In the genomic region with DNA sequence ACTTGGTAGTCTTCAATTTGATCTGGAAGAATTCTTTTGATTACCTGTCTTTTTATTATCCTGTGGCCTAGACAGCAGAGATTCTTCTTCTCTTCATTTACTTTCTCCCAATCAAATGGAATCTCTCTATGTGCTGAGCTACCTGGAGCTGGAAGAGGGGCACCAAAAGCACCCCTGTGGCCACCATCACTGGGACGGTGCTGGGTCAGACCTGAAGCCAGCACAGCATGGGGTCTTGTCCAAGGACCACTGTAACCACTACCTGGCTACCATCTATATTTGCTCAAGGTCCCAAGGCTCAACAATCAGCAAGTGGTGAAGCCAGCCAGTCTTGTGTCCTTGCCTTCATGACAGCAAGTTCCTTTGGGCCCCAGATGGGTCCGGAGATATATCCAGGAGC, we compare ENCODE assay signal across 27 cellular contexts.
"Had no signal": no experiment of that assay in that cellular context is flagged by ENCODE, and none has a peak within 500 bp of the region (broad histone marks: within the 10 kb centered on the region; RNA-seq: fewer than 3 reads in every experiment).

No MANE protein-coding gene starts in this region.

- H3K27me3 Mint-ChIP-seq: stimulated activated naive B cell treated with anti-CD40 and anti-IgM and Interleukin-4, amounts not matched to agents 10 μg/mL and 1 μg/mL and 100 μg/mL, for 72 hours; stimulated activated naive CD8-positive, alpha-beta T cell treated with anti-CD3 and anti-CD28 coated beads, Interleukin-15, amount 100 ng/mL, for 72 hours; stimulated activated naive CD8-positive, alpha-beta T cell treated with anti-CD3 and anti-CD28 coated beads, Interleukin-15, Interleukin-2, amounts not matched to agents 100 ng/mL and 50 ng/mL, for 24 hours had no signal

- ATAC-seq: stimulated activated naive B cell treated with anti-CD40 and anti-IgM and Interleukin-4, amounts not matched to agents 10 μg/mL and 1 μg/mL and 100 μg/mL, for 72 hours; stimulated activated naive CD8-positive, alpha-beta T cell treated with anti-CD3 and anti-CD28 coated beads, Interleukin-15, amount 100 ng/mL, for 72 hours; stimulated activated naive CD8-positive, alpha-beta T cell treated with anti-CD3 and anti-CD28 coated beads, Interleukin-15, Interleukin-2, amounts not matched to agents 100 U/mL and 50 U/mL, for 24 hours; upper lobe of right lung had no signal

- H3K36me3 ChIP-seq: stomach, suprapubic skin, thoracic aorta, tibial artery, tibial nerve, transverse colon, upper lobe of left lung, upper lobe of right lung, uterus, vagina had no signal

- H3K27ac ChIP-seq: stomach, suprapubic skin, testis, thoracic aorta, tibial artery, tibial nerve, transverse colon, upper lobe of left lung, upper lobe of right lung, uterus, vagina had no signal

- H3K27ac Mint-ChIP-seq: stimulated activated effector memory CD8-positive, alpha-beta T cell treated with anti-CD3 and anti-CD28 coated beads, Interleukin-12 subunit alpha, Interleukin-12 subunit beta, amount 100 ng/mL, for 72 hours; stimulated activated naive B cell treated with anti-CD40 and anti-IgM and Interleukin-4, amounts not matched to agents 10 μg/mL and 1 μg/mL and 100 μg/mL, for 72 hours; stimulated activated naive CD8-positive, alpha-beta T cell treated with anti-CD3 and anti-CD28 coated beads, Interleukin-15, amount 100 ng/mL, for 72 hours; stimulated activated naive CD8-positive, alpha-beta T cell treated with anti-CD3 and anti-CD28 coated beads, Interleukin-15, Interleukin-2, amounts not matched to agents 100 ng/mL and 50 ng/mL, for 24 hours had no signal

- H3K36me3 Mint-ChIP-seq: stimulated activated effector memory CD8-positive, alpha-beta T cell treated with anti-CD3 and anti-CD28 coated beads, Interleukin-12 subunit alpha, Interleukin-12 subunit beta, amount 100 ng/mL, for 72 hours; stimulated activated naive B cell treated with anti-CD40 and anti-IgM and Interleukin-4, amounts not matched to agents 10 μg/mL and 1 μg/mL and 100 μg/mL, for 72 hours had no signal

- H3K9me3 Mint-ChIP-seq: stimulated activated effector memory CD8-positive, alpha-beta T cell treated with anti-CD3 and anti-CD28 coated beads, Interleukin-12 subunit alpha, Interleukin-12 subunit beta, amount 100 ng/mL, for 72 hours; stimulated activated naive B cell treated with anti-CD40 and anti-IgM and Interleukin-4, amounts not matched to agents 10 μg/mL and 1 μg/mL and 100 μg/mL, for 72 hours; stimulated activated naive CD8-positive, alpha-beta T cell treated with anti-CD3 and anti-CD28 coated beads, Interleukin-15, amount 100 ng/mL, for 72 hours; stimulated activated naive CD8-positive, alpha-beta T cell treated with anti-CD3 and anti-CD28 coated beads, Interleukin-15, Interleukin-2, amounts not matched to agents 100 ng/mL and 50 ng/mL, for 24 hours had no signal

- H3K9me3 ChIP-seq: stomach, suprapubic skin, testis, thoracic aorta, tibial artery, transverse colon, upper lobe of left lung, upper lobe of right lung, uterus, vagina had no signal

- H3K4me1 Mint-ChIP-seq: stimulated activated effector memory CD8-positive, alpha-beta T cell treated with anti-CD3 and anti-CD28 coated beads, Interleukin-12 subunit alpha, Interleukin-12 subunit beta, amount 100 ng/mL, for 72 hours; stimulated activated naive B cell treated with anti-CD40 and anti-IgM and Interleukin-4, amounts not matched to agents 10 μg/mL and 1 μg/mL and 100 μg/mL, for 72 hours; stimulated activated naive CD8-positive, alpha-beta T cell treated with anti-CD3 and anti-CD28 coated beads, Interleukin-15, amount 100 ng/mL, for 72 hours had no signal

- H3K4me1 ChIP-seq: stomach, suprapubic skin, testis, tibial artery, tibial nerve, transverse colon, upper lobe of left lung, upper lobe of right lung, uterus, vagina had no signal

- DNase-seq: stimulated activated CD4-positive, alpha-beta T cell treated with anti-CD3 and anti-CD28 coated beads, Interleukin-1b, Interleukin-23, amount 100 ng/mL, for 48 hours; stimulated activated CD4-positive, alpha-beta T cell treated with anti-CD3 and anti-CD28 coated beads, Interleukin-2, amount 100 ng/mL, for 24 hours; stimulated activated CD4-positive, alpha-beta T cell treated with anti-CD3 and anti-CD28 coated beads, Interleukin-2, amount 100 ng/mL, for 48 hours; stimulated activated CD4-positive, alpha-beta T cell treated with anti-CD3 and anti-CD28 coated beads, Interleukin-4, amount 100 ng/mL, for 1 hour; stimulated activated CD4-positive, alpha-beta T cell treated with anti-CD3 and anti-CD28 coated beads, Interleukin-4, amount 100 ng/mL, for 24 hours; stimulated activated CD4-positive, alpha-beta T cell treated with anti-CD3 and anti-CD28 coated beads, Interleukin-4, amount 100 ng/mL, for 4 hours; stimulated activated CD8-positive, alpha-beta memory T cell treated with anti-CD3 and anti-CD28 coated beads, Interleukin-4, amount 100 ng/mL, for 48 hours; stimulated activated naive B cell treated with anti-CD40 and anti-IgM and Interleukin-4, amounts not matched to agents 10 μg/mL and 1 μg/mL and 100 μg/mL, for 72 hours; stimulated activated naive CD4-positive, alpha-beta T cell; stimulated activated naive CD4-positive, alpha-beta T cell treated with Interleukin-2 at 50 U/mL for 16 hours; stimulated activated naive CD8-positive, alpha-beta T cell treated with anti-CD3 and anti-CD28 coated beads, Interleukin-15, amount 100 ng/mL, for 72 hours; stimulated activated naive CD8-positive, alpha-beta T cell treated with anti-CD3 and anti-CD28 coated beads, Interleukin-15, Interleukin-2, amounts not matched to agents 100 U/mL and 50 U/mL, for 24 hours; stomach; substantia nigra; testis; tibial artery; transverse colon; trophoblast cell; upper lobe of left lung; upper lobe of right lung; uterus had no signal

- H3K27me3 ChIP-seq: stomach, suprapubic skin, testis, tibial artery, tibial nerve, transverse colon, upper lobe of left lung, upper lobe of right lung, uterus, vagina had no signal

- H3K4me3 Mint-ChIP-seq: stimulated activated effector memory CD8-positive, alpha-beta T cell treated with anti-CD3 and anti-CD28 coated beads, Interleukin-12 subunit alpha, Interleukin-12 subunit beta, amount 100 ng/mL, for 72 hours; stimulated activated naive B cell treated with anti-CD40 and anti-IgM and Interleukin-4, amounts not matched to agents 10 μg/mL and 1 μg/mL and 100 μg/mL, for 72 hours; stimulated activated naive CD8-positive, alpha-beta T cell treated with anti-CD3 and anti-CD28 coated beads, Interleukin-15, amount 100 ng/mL, for 72 hours; stimulated activated naive CD8-positive, alpha-beta T cell treated with anti-CD3 and anti-CD28 coated beads, Interleukin-15, Interleukin-2, amounts not matched to agents 100 ng/mL and 50 ng/mL, for 24 hours had no signal

- H3K4me3 ChIP-seq: stomach, suprapubic skin, testis, thoracic aorta, tibial artery, tibial nerve, transverse colon, upper lobe of left lung, upper lobe of right lung, uterus, vagina had no signal
